ENCODE assay signal across 8 cellular contexts in the genomic region with DNA sequence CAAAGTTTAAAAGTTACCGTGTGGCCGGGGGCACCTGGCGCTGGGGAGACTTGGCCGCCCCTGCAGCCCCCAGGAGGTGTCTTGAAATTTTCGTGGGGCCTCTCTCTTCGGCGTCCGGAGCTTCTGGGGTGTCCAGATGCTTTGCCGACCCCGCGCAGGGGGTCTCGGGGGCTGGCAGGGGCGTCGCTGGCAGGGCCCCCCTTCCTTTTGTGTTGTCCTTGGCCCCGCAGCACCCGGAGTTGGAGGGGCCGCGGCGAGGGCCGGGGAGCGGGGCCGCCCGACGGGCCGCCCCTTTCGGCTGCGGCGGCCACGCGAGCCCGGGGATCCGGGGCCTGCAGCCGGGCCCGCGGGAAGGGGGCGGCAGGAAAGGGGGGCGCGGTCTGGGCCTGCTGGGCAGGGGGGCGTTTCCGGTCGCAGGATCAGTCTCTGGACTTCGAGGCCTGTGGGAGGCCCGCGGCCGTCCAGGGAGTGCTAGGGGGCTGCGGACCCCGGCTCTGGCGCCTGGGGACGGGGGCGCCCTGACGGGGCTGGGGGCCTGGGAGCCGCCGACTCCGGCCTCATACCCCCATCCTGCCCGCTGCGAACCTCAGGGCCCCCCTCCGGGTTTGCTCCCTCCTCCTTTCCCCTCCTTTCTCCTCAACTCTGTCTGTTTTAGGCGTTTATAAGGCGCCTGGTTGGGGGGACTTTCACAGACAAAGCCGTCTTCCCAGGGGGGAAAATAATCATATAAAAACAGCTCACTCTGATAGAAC. TPM values are rescaled to one million over a fixed set of nuclear protein-coding genes. Genes with fewer than 3 reads are reported as not detected.
DNase-seq lines count a peak whose midpoint lies in the region; ATAC-seq and TF ChIP-seq lines count a peak whose summit lies in the region.

No MANE protein-coding gene starts in this region.

- DNase-seq in activated T-cell treated with anti-CD3 and anti-CD28 coated beads, Interleukin-2, amount 50 U/mL, for 1 hour, result peak; percentile 36
- DNase-seq in activated T-cell treated with anti-CD3 and anti-CD28 coated beads for 4 hours (no peak), HCEC 1CT (no peak), ureter (ENCODE audit: low spot score) (no peak)
- peak; percentile 13 to 19 for DNase-seq in activated CD4-positive, alpha-beta T cell treated with anti-CD3 and anti-CD28 coated beads, Interleukin-2, amount 50 U/mL, for 48 hours
- DNase-seq in stimulated activated naive CD4-positive, alpha-beta T cell treated with Interleukin-2 at 50 U/mL for 16 hours (lab: John Stamatoyannopoulos, UW), result no peak

- H3K9me3 Mint-ChIP-seq in nephron, result no peaks in the 10 kb centered on the region

- peak overlapping the region; percentile 93 to 97 (median 94) for H3K27ac Mint-ChIP-seq in nephron

- no peaks in the 10 kb centered on the region for H3K27me3 Mint-ChIP-seq in nephron (ENCODE audit: low read depth)

- peaks cover 10% of the 10 kb centered on the region for H3K36me3 Mint-ChIP-seq in nephron (ENCODE audit: low read depth)

- peak; percentile 3 for ATAC-seq in esophagus mucosa

- no peak for TF ChIP-seq CTCF in nephron (IDR thresholded peaks at IDR 0.05; ENCODE audit: unreplicated experiment in 3 of 3)

- H3K4me1 Mint-ChIP-seq in nephron, result peaks cover 21% of the 10 kb centered on the region

- peak overlapping the region; percentile 90 to 92 (median 91) for H3K4me3 Mint-ChIP-seq in nephron

RNA-seq across cellular contexts. Expression of gene ZC3H7B, which starts 0.9 kb away (rescaled TPM):
- 21.1 TPM for total RNA-seq in esophagus mucosa
- total RNA-seq in ureter, result 65.9 TPM

RNA-seq across cellular contexts. Expression of gene RANGAP1, which starts 16.2 kb away (rescaled TPM):
- total RNA-seq in esophagus mucosa, result 78.9 TPM
- total RNA-seq in ureter, result 59.7 TPM

Comparison
In these comparisons a context has a peak if more than half of its experiments do, and no peak if none do; other contexts are left out.
1. DNase-seq: peak in activated T-cell treated with anti-CD3 and anti-CD28 coated beads, Interleukin-2, amount 50 U/mL, for 1 hour (single experiment) and activated CD4-positive, alpha-beta T cell treated with anti-CD3 and anti-CD28 coated beads, Interleukin-2, amount 50 U/mL, for 48 hours (2 of 2); none in activated T-cell treated with anti-CD3 and anti-CD28 coated beads for 4 hours (single experiment), HCEC 1CT (single experiment), ureter (single experiment) and stimulated activated naive CD4-positive, alpha-beta T cell treated with Interleukin-2 at 50 U/mL for 16 hours (single experiment).